In the genomic region with DNA sequence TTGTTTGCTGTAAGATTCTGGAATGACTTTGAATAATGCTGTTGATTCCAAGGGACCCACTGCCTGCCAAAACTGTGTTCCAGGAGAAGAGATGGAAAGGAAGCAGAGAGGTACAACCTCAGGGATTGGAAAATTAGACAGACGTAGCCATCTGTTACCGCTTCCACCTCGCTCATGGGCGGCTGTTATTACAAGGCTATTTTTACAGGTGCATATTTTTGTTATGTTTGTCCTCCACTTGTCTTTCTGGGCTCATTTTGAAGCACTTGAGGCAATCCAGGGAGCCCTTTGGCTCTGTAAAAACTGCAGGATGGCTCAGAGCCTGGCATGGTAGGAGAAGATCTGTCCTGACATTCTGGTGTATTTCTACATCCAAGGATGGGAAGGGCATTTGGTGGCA, we compare ENCODE assay signal across 26 cellular contexts.
"Had no signal": no experiment of that assay in that cellular context is flagged by ENCODE, and none has a peak within 500 bp of the region (broad histone marks: within the 10 kb centered on the region; RNA-seq: fewer than 3 reads in every experiment).

No MANE protein-coding gene starts in this region.

- H3K27ac ChIP-seq: left lung, lower lobe of right lung, pancreas, prostate gland, skin epidermis, suprapubic skin, thoracic aorta, tibial nerve, uterus had no signal

- H3K9me3 ChIP-seq: lower lobe of right lung, pancreas, prostate gland, suprapubic skin, thoracic aorta, tibial nerve, uterus had no signal

- ATAC-seq: left colon; left lung; lower lobe of right lung; naive thymus-derived CD8-positive, alpha-beta T cell; pancreas; right cardiac atrium; sciatic nerve; stimulated activated naive B cell treated with anti-CD40 and anti-IgM and Interleukin-4, amounts not matched to agents 10 μg/mL and 1 μg/mL and 100 μg/mL, for 72 hours had no signal

- DNase-seq: hypothalamus; immature natural killer cell; kidney; left colon; left lung; lower lobe of right lung; mammary epithelial cell; mesenchymal stem cell; naive thymus-derived CD8-positive, alpha-beta T cell; nucleus accumbens; pancreas; posterior cingulate gyrus; retina; right cardiac atrium; stimulated activated CD4-positive, alpha-beta T cell treated with anti-CD3 and anti-CD28 coated beads, Interleukin-12 subunit alpha, Interleukin-12 subunit beta, amount 100 ng/mL, for 4 hours; stimulated activated CD4-positive, alpha-beta T cell treated with anti-CD3 and anti-CD28 coated beads, Interleukin-15, amount 100 ng/mL, for 24 hours; stimulated activated CD4-positive, alpha-beta T cell treated with anti-CD3 and anti-CD28 coated beads, Interleukin-2, amount 100 ng/mL, for 24 hours; stimulated activated CD4-positive, alpha-beta T cell treated with anti-CD3 and anti-CD28 coated beads, Interleukin-4, amount 100 ng/mL, for 1 hour; stimulated activated naive B cell treated with anti-CD40 and anti-IgM and Interleukin-4, amounts not matched to agents 10 μg/mL and 1 μg/mL and 100 μg/mL, for 72 hours; uterus had no signal

- H3K4me1 ChIP-seq: left lung, lower lobe of right lung, pancreas, prostate gland, suprapubic skin, tibial nerve, uterus had no signal

- H3K4me3 ChIP-seq: left lung, lower lobe of right lung, pancreas, prostate gland, skin epidermis, suprapubic skin, thoracic aorta, tibial nerve, uterus had no signal

- H3K36me3 ChIP-seq: left lung, lower lobe of right lung, pancreas, prostate gland, suprapubic skin, thoracic aorta, tibial nerve, uterus had no signal

- H3K27me3 ChIP-seq: left lung, pancreas, suprapubic skin, tibial nerve, uterus had no signal
